ENCODE assay signal across 9 cellular contexts in the genomic region with DNA sequence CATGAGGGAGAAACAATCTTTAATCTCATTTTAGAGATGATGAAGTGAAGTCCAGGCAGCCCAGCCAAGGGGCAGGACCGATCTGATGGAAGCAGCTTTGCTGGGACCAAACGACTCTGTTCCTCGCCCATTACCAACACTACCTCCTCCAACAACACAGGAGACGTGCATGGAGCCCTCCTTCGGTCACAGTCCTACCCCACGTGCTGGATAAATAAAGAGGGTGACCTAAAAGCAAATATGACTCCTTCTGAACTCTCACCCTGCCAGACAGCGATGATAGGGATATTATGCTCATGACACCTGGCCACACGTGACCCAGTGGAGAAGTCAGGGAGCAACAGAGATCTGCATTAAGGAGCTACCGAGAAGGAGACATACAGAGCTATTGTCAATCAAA. TPM values are rescaled to one million over a fixed set of nuclear protein-coding genes. Genes with fewer than 3 reads are reported as not detected.
DNase-seq lines count a peak whose midpoint lies in the region; ATAC-seq and TF ChIP-seq lines count a peak whose summit lies in the region.
"Had no signal": no experiment of that assay in that cellular context is flagged by ENCODE, and none has a peak within 500 bp of the region (broad histone marks: within the 10 kb centered on the region; RNA-seq: fewer than 3 reads in every experiment).

No MANE protein-coding gene starts in this region.

- H3K36me3 ChIP-seq in GM23248 (ENCODE audit: low read depth): no peaks in the 10 kb centered on the region
- no peaks in the 10 kb centered on the region for H3K36me3 ChIP-seq in gastroesophageal sphincter
- no peaks in the 10 kb centered on the region for H3K36me3 ChIP-seq in gastrocnemius medialis

- peaks cover 31% of the 10 kb centered on the region for H3K27me3 Mint-ChIP-seq in T-helper 17 cell

- no peaks in the 10 kb centered on the region for H3K9me3 ChIP-seq in GM23248 (ENCODE audit: low read depth)
- no peaks in the 10 kb centered on the region for H3K9me3 ChIP-seq in T-helper 17 cell (ENCODE audit: control insufficient read depth, low read length, poor library complexity, severe bottlenecking)
- no peaks in the 10 kb centered on the region for H3K9me3 ChIP-seq in gastroesophageal sphincter
- no peaks in the 10 kb centered on the region for H3K9me3 ChIP-seq in gastrocnemius medialis

- TF ChIP-seq POLR2A in gastroesophageal sphincter (IDR thresholded peaks at IDR 0.05) (no peak), gastrocnemius medialis (IDR thresholded peaks at IDR 0.05) (no peak)

- H3K4me2 ChIP-seq in GM23248 (ENCODE audit: unreplicated experiment): peak overlapping the region; percentile 90

- H3K27ac Mint-ChIP-seq in T-helper 17 cell: no peak overlapping the region

- H3F3A ChIP-seq in GM23248 (ENCODE audit: insufficient read depth): peaks cover 19% of the 10 kb centered on the region; the same call in 1 of the 2 replicates

- WGBS in GM23248 (ENCODE audit: low coverage in 1 of 2, low lambda C conversion rate in 2 of 2, missing lambda C conversion rate in 2 of 2), 2 experiments: 5 to 10% methylated on average over 9 of the region's 9 CpGs
- 10 to 19% methylated on average over 6 to 7 of the region's 9 CpGs for WGBS in gastroesophageal sphincter (ENCODE audit: low coverage in 1 of 2), 2 donors

- in situ Hi-C loops in GM23248 (cut with MboI) (no loop called here), gastrocnemius medialis (cut with MboI; ENCODE audit: low sequenced_read_pairs in 4 of 4) (no loop called here)

- peaks cover 15% of the 10 kb centered on the region for H3K4me1 Mint-ChIP-seq in T-helper 17 cell

- H3K36me3 Mint-ChIP-seq in T-helper 17 cell (ENCODE audit: low read depth): peaks cover 16% of the 10 kb centered on the region

- no peaks in the 10 kb centered on the region for H3K79me2 ChIP-seq in GM23248 (ENCODE audit: insufficient read depth)

- DNase-seq in GM23248 (no peak), T-helper 17 cell (no peak), gastrocnemius medialis (no peak), A172 (ENCODE audit: low spot score) (no peak), NCI-H128 (lab: John Stamatoyannopoulos, UW; ENCODE audit: unreplicated experiment) (no peak), NCI-H82 treated with DMSO at 0.1 percent for 48 hours (lab: John Stamatoyannopoulos, UW; ENCODE audit: unreplicated experiment) (no peak), GM03348 (ENCODE audit: low spot score) (no peak)
- DNase-seq: NCI-H1417 treated with DMSO at 0.1 percent for 48 hours had no signal

- TF ChIP-seq EP300 in gastroesophageal sphincter (IDR thresholded peaks at IDR 0.05): no peak

- no peak for TF ChIP-seq CTCF in gastroesophageal sphincter (IDR thresholded peaks at IDR 0.05)
- no peak for TF ChIP-seq CTCF in gastrocnemius medialis (IDR thresholded peaks at IDR 0.05 in 4 of 5, conservative IDR thresholded peaks at IDR 0.05 in 1 of 5)

- H3K9ac ChIP-seq in GM23248: peak overlapping the region; percentile 84

- no peaks in the 10 kb centered on the region for H3K9me2 ChIP-seq in GM23248 (ENCODE audit: insufficient read depth)

- intact Hi-C loops in gastrocnemius medialis (cut with DNase I; ENCODE audit: low total_unique reads): no loop called here

- H3K27ac ChIP-seq in GM23248 (peak overlapping the region; percentile 91), gastroesophageal sphincter (peak overlapping the region; percentile 91 to 98 (median 94)), gastrocnemius medialis (peak overlapping the region; percentile 50 to 80 (median 73))

- H3K4me3 Mint-ChIP-seq in T-helper 17 cell: peak overlapping the region; percentile 73

- peak overlapping the region; percentile 70 for H3K4me3 ChIP-seq in GM23248
- peak overlapping the region; percentile 27 to 54 for H3K4me3 ChIP-seq in gastroesophageal sphincter
- H3K4me3 ChIP-seq in gastrocnemius medialis: peak overlapping the region; percentile 41 to 65 (median 56)

- H2AFZ ChIP-seq in GM23248: peak overlapping the region; percentile 78

- H4K20me1 ChIP-seq in GM23248 (ENCODE audit: insufficient read depth): no peaks in the 10 kb centered on the region

- H3K27me3 ChIP-seq in GM23248 (replicated peaks; ENCODE audit: insufficient read depth) (no peaks in the 10 kb centered on the region), gastroesophageal sphincter (no peaks in the 10 kb centered on the region), gastrocnemius medialis (no peaks in the 10 kb centered on the region)

- peaks cover 32% of the 10 kb centered on the region for H3K4me1 ChIP-seq in GM23248 (ENCODE audit: insufficient read depth)
- H3K4me1 ChIP-seq in gastroesophageal sphincter: peaks cover 0 to 55% (median 43%) of the 10 kb centered on the region in 3 donors
- peaks cover 19 to 37% of the 10 kb centered on the region in 2 donors for H3K4me1 ChIP-seq in gastrocnemius medialis

- ATAC-seq in T-helper 17 cell (no peak), gastroesophageal sphincter (peak; percentile 23), gastrocnemius medialis (peak; percentile 9 to 30)

RNA-seq across cellular contexts. Expression of a gene that starts 26.0 kb away (rescaled TPM):
- total RNA-seq in GM23248 (2014; rRNA removed; shearing (Covaris generic)): not detected in 2 replicates
- not detected in 2 replicates for polyA plus RNA-seq in GM23248 (2016; fragmentation: Nextera tagmentation; extraction: Ambion mirVana)
- not detected for total RNA-seq in T-helper 17 cell
- not detected for total RNA-seq in gastroesophageal sphincter
- total RNA-seq in gastrocnemius medialis: not detected
- not detected in 2 replicates for total RNA-seq in A172 (2014; rRNA removed; shearing (Covaris generic))
